ENCODE assay signal across 9 cellular contexts in the genomic region with DNA sequence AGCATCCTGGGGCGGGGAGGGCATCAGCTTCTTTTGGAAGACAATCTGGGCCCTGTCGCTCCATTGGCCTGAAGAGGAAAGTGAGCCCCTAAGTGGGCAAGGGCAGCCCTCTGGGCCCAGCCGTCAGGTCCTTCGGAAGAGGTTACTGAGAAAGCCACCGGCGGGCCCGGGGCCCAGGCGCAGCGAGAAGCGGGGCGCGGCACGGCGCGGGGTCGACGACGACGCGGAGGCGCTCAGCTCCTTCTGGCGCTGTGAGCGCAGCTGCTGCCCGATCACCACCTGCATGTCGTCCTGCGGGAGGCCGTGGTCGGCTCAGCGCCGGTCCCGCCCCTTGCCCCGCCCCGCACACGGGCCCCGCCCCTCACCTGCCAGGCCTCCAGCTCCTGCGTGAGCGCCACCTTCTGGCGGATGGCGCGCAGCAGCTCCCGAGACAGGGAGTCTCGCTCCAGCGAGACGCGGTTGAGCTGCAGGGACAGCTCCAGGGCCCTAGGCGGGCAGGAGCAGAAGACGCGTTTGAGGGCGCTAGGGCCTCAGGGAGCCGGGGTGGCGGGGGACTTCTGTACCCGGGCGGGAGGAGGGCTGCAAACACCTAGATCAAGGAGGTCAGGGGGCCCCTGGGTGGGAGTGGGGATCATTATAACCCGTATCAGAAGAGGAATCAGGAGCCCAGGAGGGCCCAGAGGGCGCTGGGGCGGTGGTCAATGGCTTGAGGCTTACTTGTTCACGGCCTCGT. TPM values are rescaled to one million over a fixed set of nuclear protein-coding genes. Genes with fewer than 3 reads are reported as not detected.
A peak's percentile ranks its signal among the peaks of the same experiment; 100 is the strongest.
DNase-seq lines count a peak whose midpoint lies in the region; ATAC-seq and TF ChIP-seq lines count a peak whose summit lies in the region.
"Had no signal": no experiment of that assay in that cellular context is flagged by ENCODE, and none has a peak within 500 bp of the region (broad histone marks: within the 10 kb centered on the region; RNA-seq: fewer than 3 reads in every experiment).

No MANE protein-coding gene starts in this region.

- no peaks in the 10 kb centered on the region for H3K9me3 Mint-ChIP-seq in CD8-positive, alpha-beta T cell

- H3K36me3 ChIP-seq in CD8-positive, alpha-beta T cell (ENCODE audit: insufficient read depth, low read length), result peaks cover 16% of the 10 kb centered on the region

- H3K4me1 Mint-ChIP-seq in CD8-positive, alpha-beta T cell (ENCODE audit: low read depth), result peaks cover 31% of the 10 kb centered on the region

- intact Hi-C loops in CD8-positive, alpha-beta T cell (cut with DNase I, micrococcal nuclease), result loop anchor here (1.0 kb wide), 1 partner anchor 25 kb away; no protein-coding TSS in a partner anchor
- intact Hi-C loops in dorsolateral prefrontal cortex (cut with DNase I), result no loop called here

- peak overlapping the region; percentile 51 for H3K4me3 Mint-ChIP-seq in CD8-positive, alpha-beta T cell

- no peak overlapping the region for H3K27ac Mint-ChIP-seq in CD8-positive, alpha-beta T cell

- H3K36me3 Mint-ChIP-seq in CD8-positive, alpha-beta T cell, result peaks cover 20% of the 10 kb centered on the region

- H3K27ac ChIP-seq in CD8-positive, alpha-beta T cell (ENCODE audit: low read depth, low read length), result no peak overlapping the region
- peak overlapping the region in 20 of 59 donors; percentile 14 to 72 (median 48) for H3K27ac ChIP-seq in dorsolateral prefrontal cortex

- POLR2A ChIA-PET in CD8-positive, alpha-beta T cell (lab: Charles Lee), result interaction anchor here (0.7 to 1.8 kb wide), 7 partner anchors 11 to 107 kb away, joined by 3 to 5 read pairs (median 3); a partner anchor contains a TSS

- H3K27me3 Mint-ChIP-seq in CD8-positive, alpha-beta T cell (ENCODE audit: low read depth), result peaks cover 26% of the 10 kb centered on the region

- H3K4me1 ChIP-seq in CD8-positive, alpha-beta T cell (ENCODE audit: insufficient read depth, low read length), result peaks cover 43% of the 10 kb centered on the region

- peak; percentile 48 for ATAC-seq in CD8-positive, alpha-beta T cell
- ATAC-seq in HG02759 (IDR thresholded peaks at IDR 0.05; ENCODE audit: unreplicated experiment) (peak; percentile 38), GM18520 (IDR thresholded peaks at IDR 0.05; ENCODE audit: unreplicated experiment) (no peak)

- H3K9me3 ChIP-seq in CD8-positive, alpha-beta T cell (ENCODE audit: low read length), result no peaks in the 10 kb centered on the region

- CTCF ChIA-PET in CD8-positive, alpha-beta T cell (lab: Charles Lee), result interaction anchor here (0.6 to 11.3 kb wide), 30 partner anchors 9 to 434 kb away, joined by 3 to 193 read pairs (median 4); a partner anchor contains a TSS

- DNase-seq in CD8-positive, alpha-beta T cell, result peak; percentile 67 to 92 (median 83)
- DNase-seq in NCI-H345 treated with DMSO at 0.1 percent for 48 hours (lab: John Stamatoyannopoulos, UW; ENCODE audit: unreplicated experiment) (peak; percentile 59), dorsolateral prefrontal cortex (peak; percentile 46 to 93 (median 82)), medulla oblongata (ENCODE audit: extremely low spot score) (peak; percentile 54)
- peak; percentile 82 to 84 for DNase-seq in activated CD4-positive, alpha-beta T cell treated with anti-CD3 and anti-CD28 coated beads, Interleukin-2, amount 50 U/mL, for 4 hours
- DNase-seq in stimulated activated CD8-positive, alpha-beta memory T cell treated with anti-CD3 and anti-CD28 coated beads, Interleukin-15, amount 100 ng/mL, for 4 hours (ENCODE audit: low read depth in 2 of 2), result peak; percentile 66 to 68

- TF ChIP-seq CTCF in CD8-positive, alpha-beta T cell (IDR thresholded peaks at IDR 0.05), result peak; percentile 80
- peak in 54 of 56 donors; percentile 26 to 85 (median 67) for TF ChIP-seq CTCF in dorsolateral prefrontal cortex (IDR thresholded peaks at IDR 0.05 in 54 of 56, conservative IDR thresholded peaks at IDR 0.05 in 2 of 56; ENCODE audit: low read depth in 1 of 56, partially characterized antibody in 56 of 56)

- H3K27me3 ChIP-seq in CD8-positive, alpha-beta T cell (ENCODE audit: insufficient read depth, low read length), result peaks cover 10% of the 10 kb centered on the region
- peaks cover 0 to 46% (median 25%) of the 10 kb centered on the region in 45 donors for H3K27me3 ChIP-seq in dorsolateral prefrontal cortex

- H3K4me3 ChIP-seq in CD8-positive, alpha-beta T cell (ENCODE audit: low read depth, low read length), result no peak overlapping the region
- peak overlapping the region in 56 of 59 donors; percentile 8 to 56 (median 38) for H3K4me3 ChIP-seq in dorsolateral prefrontal cortex

RNA-seq across cellular contexts. Expression of a gene that starts 4.3 kb away (rescaled TPM):
- total RNA-seq in CD8-positive, alpha-beta T cell, result 10 to 100 TPM; 13.1 to 14.0 TPM
- 10 to 100 TPM in 31 of 120 experiments, 1 to 10 TPM in 89; 4.3 to 13.3 (median 8.8) TPM for total RNA-seq in dorsolateral prefrontal cortex

RNA-seq across cellular contexts. Expression of a gene that starts 4.4 kb away (rescaled TPM):
- 1 to 10 TPM; 6.4 to 7.1 TPM for total RNA-seq in CD8-positive, alpha-beta T cell
- total RNA-seq in dorsolateral prefrontal cortex, result 100 to 1,000 TPM in 12 of 120 experiments, 10 to 100 TPM in 108; 50.9 to 124 (median 83.2) TPM

RNA-seq across cellular contexts. Expression of a gene that starts 8.0 kb away (rescaled TPM):
- total RNA-seq in CD8-positive, alpha-beta T cell, result 1 to 10 TPM; 2.0 to 2.5 TPM
- total RNA-seq in dorsolateral prefrontal cortex, result 10 to 100 TPM in 3 of 120 experiments, 1 to 10 TPM in 105, under 1 TPM in 9, not detected in 3; 0.58 to 15.6 (median 3.2) TPM

RNA-seq across cellular contexts. Expression of a gene that starts 8.6 kb away (rescaled TPM):
- not detected for total RNA-seq in CD8-positive, alpha-beta T cell
- total RNA-seq in dorsolateral prefrontal cortex, result 1 to 10 TPM in 36 of 120 experiments, under 1 TPM in 81, not detected in 3; 0.25 to 2.6 (median 0.84) TPM
- total RNA-seq: M059J had no signal

RNA-seq across cellular contexts. Expression of a gene that starts 10.2 kb away (rescaled TPM):
- total RNA-seq in CD8-positive, alpha-beta T cell, result not detected
- 1 to 10 TPM in 3 of 120 experiments, under 1 TPM in 24, not detected in 93; 0.28 to 1.5 (median 0.47) TPM for total RNA-seq in dorsolateral prefrontal cortex

Comparison
In these comparisons a context has a peak if more than half of its experiments do, and no peak if none do; other contexts are left out.
1. RNA of a gene that starts 4.4 kb away (total RNA-seq): 50.9 to 124 TPM in dorsolateral prefrontal cortex; 6.4 to 7.1 TPM in CD8-positive, alpha-beta T cell; every median in the first group is over 4 times any median in the second.
2. intact Hi-C loops: an anchor here in CD8-positive, alpha-beta T cell (1.0 kb wide); none called in dorsolateral prefrontal cortex.
3. Peak in every context shown above with its lines, with median percentiles within 50 percentile points of each other: DNase-seq.